In the genomic region with DNA sequence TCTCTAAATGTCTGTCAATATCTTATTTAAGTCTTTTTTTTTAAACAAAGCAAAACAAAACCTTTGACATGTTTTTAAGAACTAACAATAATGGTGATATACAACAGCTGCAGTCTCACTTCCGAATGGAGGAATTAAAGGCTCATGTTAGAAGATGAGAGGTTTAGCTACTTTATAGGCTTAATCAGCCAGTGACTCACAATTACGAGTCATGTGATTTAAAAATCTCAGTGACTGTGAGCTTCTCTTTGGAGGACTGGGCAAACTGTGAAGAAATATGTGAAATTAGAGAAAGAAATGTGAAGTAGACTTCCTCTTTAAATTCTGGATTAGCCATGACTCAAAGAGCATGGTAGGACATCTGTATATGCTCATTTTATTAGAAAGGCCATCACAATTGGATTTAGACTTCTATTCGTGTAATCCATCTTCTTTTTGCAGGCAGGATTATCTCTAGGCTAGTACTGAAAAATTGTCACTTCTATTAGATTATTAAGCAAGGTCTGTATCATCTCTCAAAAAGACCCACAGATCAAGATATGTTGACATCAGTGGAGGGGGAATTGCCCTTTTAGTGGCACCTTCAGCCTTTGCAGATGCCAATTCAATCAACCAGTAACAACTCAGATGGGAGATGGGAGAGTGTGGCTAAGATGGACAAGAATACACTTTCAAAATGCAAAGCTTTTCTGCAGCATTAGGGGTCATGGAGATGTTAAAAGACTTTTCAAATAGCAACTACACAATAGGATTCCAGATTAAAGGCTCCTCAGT, we compare ENCODE assay signal across 9 cellular contexts. TPM values are rescaled to one million over a fixed set of nuclear protein-coding genes. Genes with fewer than 3 reads are reported as not detected.
DNase-seq lines count a peak whose midpoint lies in the region; ATAC-seq and TF ChIP-seq lines count a peak whose summit lies in the region.
"Had no signal": no experiment of that assay in that cellular context is flagged by ENCODE, and none has a peak within 500 bp of the region (broad histone marks: within the 10 kb centered on the region; RNA-seq: fewer than 3 reads in every experiment).

No MANE protein-coding gene starts in this region.

- CTCF ChIA-PET in CD4-positive, alpha-beta memory T cell (lab: Charles Lee; ENCODE audit: partially characterized antibody) = interaction anchor here (0.7 to 7.2 kb wide), 12 partner anchors 10 to 347 kb away, joined by 3 to 75 read pairs (median 6); partner anchors contain the start of gene KCNA3
- CTCF ChIA-PET in mammary epithelial cell (lab: Charles Lee; ENCODE audit: low non-redundant PET) = no interaction called here

- H3K36me3 Mint-ChIP-seq in CD4-positive, alpha-beta memory T cell = peaks cover 0 to 2% of the 10 kb centered on the region in 2 donors

- TF ChIP-seq CTCF in mammary epithelial cell (conservative IDR thresholded peaks at IDR 0.05 in 1 of 2, IDR thresholded peaks at IDR 0.05 in 1 of 2; ENCODE audit: extremely low read depth in 1 of 2, insufficient read depth in 1 of 2, low read depth in 1 of 2, low read length in 2 of 2) = no peak

- POLR2A ChIA-PET in CD4-positive, alpha-beta memory T cell (lab: Charles Lee; ENCODE audit: partially characterized antibody) = interaction anchor here (0.8 to 27.3 kb wide), 6 partner anchors 10 to 232 kb away, joined by 3 to 993 read pairs (median 15); partner anchors contain the start of gene KCNA3

- peak overlapping the region in 1 of 2 donors; percentile 2 for H3K4me3 ChIP-seq in CD4-positive, alpha-beta memory T cell (ENCODE audit: low read length in 2 of 2)
- H3K4me3 ChIP-seq in mammary epithelial cell (replicated peaks in 1 of 3; ENCODE audit: insufficient read depth in 1 of 3, low read depth in 2 of 3, low read length in 3 of 3) = no peak overlapping the region
- no peak overlapping the region for H3K4me3 ChIP-seq in mesodermal cell (ENCODE audit: extremely low read depth, insufficient read depth, low read length, poor library complexity, severe bottlenecking)

- peak overlapping the region in 5 of 8 donors; percentile 3 to 66 (median 41) for H3K4me3 Mint-ChIP-seq in CD4-positive, alpha-beta memory T cell

- no peaks in the 10 kb centered on the region for H3K27me3 Mint-ChIP-seq in CD4-positive, alpha-beta memory T cell

- H3K9me3 ChIP-seq in CD4-positive, alpha-beta memory T cell (ENCODE audit: control insufficient read depth in 1 of 2, low read length in 2 of 2) = no peaks in the 10 kb centered on the region
- H3K9me3 ChIP-seq in mammary epithelial cell (replicated peaks; ENCODE audit: insufficient read depth, low read length) = no peaks in the 10 kb centered on the region
- no peaks in the 10 kb centered on the region for H3K9me3 ChIP-seq in mesodermal cell (ENCODE audit: control insufficient read depth, low read length)

- peak overlapping the region; percentile 20 for H3K4me2 ChIP-seq in mammary epithelial cell (ENCODE audit: insufficient read depth, low read depth, low read length)

- H3K27ac Mint-ChIP-seq in CD4-positive, alpha-beta memory T cell = peak overlapping the region in 6 of 7 donors; percentile 31 to 83 (median 62)

- H2AFZ ChIP-seq in mammary epithelial cell (ENCODE audit: low read depth, low read length) = no peak overlapping the region

- in situ Hi-C loops in mammary epithelial cell (cut with MboI; ENCODE audit: low sequenced_read_pairs in 2 of 2) = loop anchor here in 1 of 2 donors (25.0 kb wide), 1 partner anchor 341 kb away; no protein-coding TSS in a partner anchor

- DNase-seq in CD4-positive, alpha-beta memory T cell = no peak
- peak; percentile 85 for DNase-seq in M059J (ENCODE audit: low read depth)
- peak; percentile 76 for DNase-seq in mammary epithelial cell
- DNase-seq in stimulated activated CD4-positive, alpha-beta T cell treated with anti-CD3 and anti-CD28 coated beads, Interleukin-4, amount 100 ng/mL, for 24 hours = no peak
- DNase-seq in OCI-M1 (lab: John Stamatoyannopoulos, UW) = no peak

- H4K20me1 ChIP-seq in mammary epithelial cell (ENCODE audit: insufficient read depth, low read length) = no peaks in the 10 kb centered on the region

- H3K27ac ChIP-seq in CD4-positive, alpha-beta memory T cell (ENCODE audit: low read depth, low read length) = peak overlapping the region; percentile 56
- H3K27ac ChIP-seq in mammary epithelial cell (ENCODE audit: insufficient read depth, low read depth, low read length) (no peak overlapping the region), mesodermal cell (ENCODE audit: low read depth, low read length, severe bottlenecking) (peak overlapping the region; percentile 82)

- BruUV-seq in mammary epithelial cell (replicated peaks; lab: Mats Ljungman, UMichigan) = no TSS peak

- no peak overlapping the region for H3K9ac ChIP-seq in mammary epithelial cell (ENCODE audit: insufficient read depth, low read length)

- intact Hi-C loops in CD4-positive, alpha-beta memory T cell (cut with micrococcal nuclease) = loop anchor here (10.0 kb wide), 1 partner anchor 229 kb away; the partner anchor contains the start of gene CD53
- intact Hi-C loops in mammary epithelial cell (cut with micrococcal nuclease) = no loop called here

- no peaks in the 10 kb centered on the region for H3K79me2 ChIP-seq in mammary epithelial cell (ENCODE audit: insufficient read depth, low read length)

- 39% methylated on average over 3 of the region's 3 CpGs for WGBS in mammary epithelial cell (ENCODE audit: low coverage, missing lambda C conversion rate)
- WGBS in mesodermal cell (ENCODE audit: insufficient coverage in 2 of 2), 2 experiments = 78 to 92% methylated on average over 1 to 2 of the region's 3 CpGs

- H3K36me3 ChIP-seq in CD4-positive, alpha-beta memory T cell (ENCODE audit: insufficient read depth, low read length) = no peaks in the 10 kb centered on the region
- H3K36me3 ChIP-seq in mammary epithelial cell (ENCODE audit: insufficient read depth, low read length) (no peaks in the 10 kb centered on the region), mesodermal cell (ENCODE audit: control insufficient read depth, insufficient read depth, low read length) (no peaks in the 10 kb centered on the region)

- H3K27me3 ChIP-seq in CD4-positive, alpha-beta memory T cell (ENCODE audit: insufficient read depth, low read length) = no peaks in the 10 kb centered on the region
- peaks cover 6% of the 10 kb centered on the region for H3K27me3 ChIP-seq in mammary epithelial cell (ENCODE audit: insufficient read depth, low read length)

- H3K4me1 Mint-ChIP-seq in CD4-positive, alpha-beta memory T cell = peaks cover 11 to 51% (median 40%) of the 10 kb centered on the region in 4 donors

- peaks cover 0 to 6% (median 3%) of the 10 kb centered on the region in 8 donors for H3K9me3 Mint-ChIP-seq in CD4-positive, alpha-beta memory T cell

- dilution Hi-C loops in mammary epithelial cell (cut with HindIII; ENCODE audit: low sequenced_read_pairs) = no loop called here

- no peak for ATAC-seq in HG03139 (IDR thresholded peaks at IDR 0.05; ENCODE audit: unreplicated experiment)
- no peak for ATAC-seq in GM21447 (IDR thresholded peaks at IDR 0.05; ENCODE audit: unreplicated experiment)
- ATAC-seq: Panc1 had no signal

- peaks cover 99% of the 10 kb centered on the region for H3K4me1 ChIP-seq in CD4-positive, alpha-beta memory T cell (ENCODE audit: insufficient read depth, low read length)
- H3K4me1 ChIP-seq in mammary epithelial cell (ENCODE audit: insufficient read depth, low read length) (peaks cover 7% of the 10 kb centered on the region), mesodermal cell (ENCODE audit: control insufficient read depth, insufficient read depth, low read length, poor library complexity, severe bottlenecking) (peaks cover 44% of the 10 kb centered on the region)

RNA-seq across cellular contexts. Expression of gene KCNA3, which starts 28.6 kb away (rescaled TPM):
- 100 to 1,000 TPM; 124 TPM for total RNA-seq in CD4-positive, alpha-beta memory T cell
- 10 to 100 TPM; 88.7 to 96.3 TPM for polyA plus RNA-seq in CD4-positive, alpha-beta memory T cell
- not detected in 2 replicates for total RNA-seq in M059J (2014; rRNA removed; shearing (Covaris generic))
- total RNA-seq in mammary epithelial cell = not detected
- not detected for polyA plus RNA-seq in mammary epithelial cell
- polyA minus RNA-seq in mammary epithelial cell = not detected
- polyA plus RNA-seq in mesodermal cell (2013, experiment 1 of 2) = 3.6 TPM
- 2.7 TPM for polyA plus RNA-seq in mesodermal cell (2013, experiment 2 of 2)

RNA-seq across cellular contexts. Expression of gene KCNA2, which starts 40.0 kb away (rescaled TPM):
- total RNA-seq in CD4-positive, alpha-beta memory T cell = 1 to 10 TPM; 1.2 to 2.2 TPM
- 1 to 10 TPM in 1 of 2 donors, under 1 TPM in 1; 0.26 to 1.0 TPM for polyA plus RNA-seq in CD4-positive, alpha-beta memory T cell
- not detected in 2 replicates for total RNA-seq in M059J (2014; rRNA removed; shearing (Covaris generic))
- under 1 TPM in 1 of 2 donors, not detected in 1; 0.17 TPM for total RNA-seq in mammary epithelial cell
- polyA plus RNA-seq in mammary epithelial cell = not detected
- not detected for polyA minus RNA-seq in mammary epithelial cell
- 1.3 TPM for polyA plus RNA-seq in mesodermal cell (2013, experiment 1 of 2)
- 0.61 TPM for polyA plus RNA-seq in mesodermal cell (2013, experiment 2 of 2)

Comparison
In these comparisons a context has a peak if more than half of its experiments do, and no peak if none do; other contexts are left out.
1. DNase-seq: peak in M059J (single experiment) and mammary epithelial cell (single experiment); none in CD4-positive, alpha-beta memory T cell (0 of 5), stimulated activated CD4-positive, alpha-beta T cell treated with anti-CD3 and anti-CD28 coated beads, Interleukin-4, amount 100 ng/mL, for 24 hours (single experiment) and OCI-M1 (single experiment).
2. RNA of gene KCNA3, which starts 28.6 kb away (total RNA-seq): 124 TPM in CD4-positive, alpha-beta memory T cell; not detected in M059J and not detected in mammary epithelial cell; every median in the first group is over 100 times any median in the second.